In the genomic region with DNA sequence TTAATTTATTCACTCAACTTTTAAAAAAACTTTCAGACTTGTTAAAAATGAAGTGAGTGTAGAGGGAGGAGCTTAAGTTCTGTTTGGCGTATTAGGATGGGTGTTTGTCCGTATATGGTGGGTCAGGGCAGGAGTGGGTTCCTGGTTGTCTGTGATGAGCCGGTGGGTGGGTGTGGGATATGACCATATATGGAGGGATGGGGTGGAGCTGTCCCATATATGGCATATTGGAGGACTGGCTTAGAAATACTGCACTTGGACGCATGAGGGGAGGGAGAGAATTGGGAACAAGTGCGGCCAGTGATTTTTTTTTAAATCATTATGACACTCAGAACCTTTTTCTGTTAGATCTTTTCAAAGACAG, we compare ENCODE assay signal across 8 cellular contexts.
DNase-seq lines count a peak whose midpoint lies in the region; ATAC-seq lines count a peak whose summit lies in the region.

No MANE protein-coding gene starts in this region.

- peak; percentile 89 for DNase-seq in AG20443 (ENCODE audit: low spot score)
- peak; percentile 27 for DNase-seq in NCI-H774 (lab: John Stamatoyannopoulos, UW)
- DNase-seq in activated CD8-positive, alpha-beta memory T cell treated with anti-CD3 and anti-CD28 coated beads for 24 hours: peak; percentile 81
- peak; percentile 63 to 74 (median 71) for DNase-seq in effector memory CD8-positive, alpha-beta T cell
- DNase-seq in medulla oblongata (ENCODE audit: extremely low spot score): peak; percentile 96
- DNase-seq in stimulated activated CD8-positive, alpha-beta memory T cell treated with anti-CD3 and anti-CD28 coated beads, Interleukin-12 subunit alpha, Interleukin-12 subunit beta, amount 100 ng/mL, for 24 hours (ENCODE audit: extremely low read depth): peak; percentile 46

- peaks cover 59% of the 10 kb centered on the region for H3K36me3 Mint-ChIP-seq in effector memory CD8-positive, alpha-beta T cell (ENCODE audit: insufficient read depth)

- peak overlapping the region; percentile 93 to 94 for H3K4me3 Mint-ChIP-seq in effector memory CD8-positive, alpha-beta T cell

- H3K27me3 Mint-ChIP-seq in effector memory CD8-positive, alpha-beta T cell: no peaks in the 10 kb centered on the region

- H3K27ac Mint-ChIP-seq in effector memory CD8-positive, alpha-beta T cell: peak overlapping the region; percentile 92 to 97

- ATAC-seq in GM19025 (IDR thresholded peaks at IDR 0.05; ENCODE audit: low read depth, unreplicated experiment) (peak; percentile 63), HG03342 (IDR thresholded peaks at IDR 0.05; ENCODE audit: unreplicated experiment) (peak; percentile 67)
- ATAC-seq in effector memory CD8-positive, alpha-beta T cell (replicated peaks): peak; percentile 57

- peaks cover 30 to 45% of the 10 kb centered on the region in 2 donors for H3K4me1 Mint-ChIP-seq in effector memory CD8-positive, alpha-beta T cell (ENCODE audit: low read depth in 2 of 2)

- H3K9me3 Mint-ChIP-seq in effector memory CD8-positive, alpha-beta T cell: peaks cover 0 to 1% of the 10 kb centered on the region in 2 donors

Comparison
In these comparisons a context has a peak if more than half of its experiments do, and no peak if none do; other contexts are left out.
1. Peak in every context shown above with its lines: DNase-seq and ATAC-seq.
2. DNase-seq: peak in every context shown above with its lines; median percentile 96 in medulla oblongata; 89 in AG20443; 81 in activated CD8-positive, alpha-beta memory T cell treated with anti-CD3 and anti-CD28 coated beads for 24 hours; 71 in effector memory CD8-positive, alpha-beta T cell; 46 in stimulated activated CD8-positive, alpha-beta memory T cell treated with anti-CD3 and anti-CD28 coated beads, Interleukin-12 subunit alpha, Interleukin-12 subunit beta, amount 100 ng/mL, for 24 hours; 27 in NCI-H774.